ENCODE assay signal across 22 cellular contexts in genomic region chr9:6924988-6925563, GRCh38.
DNase-seq lines count a peak whose midpoint lies in the region; ATAC-seq and TF ChIP-seq lines count a peak whose summit lies in the region.
"Had no signal": no experiment of that assay in that cellular context is flagged by ENCODE, and none has a peak within 500 bp of the region (broad histone marks: within the 10 kb centered on the region; RNA-seq: fewer than 3 reads in every experiment).

No MANE protein-coding gene starts in this region.

- H3K27ac Mint-ChIP-seq in activated naive CD4-positive, alpha-beta T cell treated with anti-CD3 and anti-CD28 coated beads, Interleukin-2, amount 50 U/mL, for 24 hours, result peak overlapping the region; percentile 30
- H3K27ac Mint-ChIP-seq in activated naive CD4-positive, alpha-beta T cell treated with anti-CD3 and anti-CD28 coated beads, Interleukin-2, amount 10 ng/mL, durations not matched to agents 7 days and 5 days, result no peak overlapping the region
- H3K27ac Mint-ChIP-seq in stimulated activated effector memory CD8-positive, alpha-beta T cell treated with anti-CD3 and anti-CD28 coated beads, Interleukin-12 subunit alpha, Interleukin-12 subunit beta, amount 100 ng/mL, for 72 hours, result peak overlapping the region; percentile 9
- H3K27ac Mint-ChIP-seq: activated T-helper 1 cell treated with anti-CD3 and anti-CD28 coated beads, Interleukin-12 subunit alpha, Interleukin-12 subunit beta, Interleukin-2, Interleukin-4 antibody, amounts not matched to agents 30 ng/mL and 10 ng/mL and 1 ng/mL, durations not matched to agents 14 hours and 24 hours and 36 hours had no signal

- no peaks in the 10 kb centered on the region for H3K27me3 Mint-ChIP-seq in activated naive CD4-positive, alpha-beta T cell treated with anti-CD3 and anti-CD28 coated beads, Interleukin-2, amount 50 U/mL, for 24 hours
- H3K27me3 Mint-ChIP-seq in activated naive CD4-positive, alpha-beta T cell treated with anti-CD3 and anti-CD28 coated beads, Interleukin-2, amount 10 ng/mL, durations not matched to agents 7 days and 5 days, result no peaks in the 10 kb centered on the region
- H3K27me3 Mint-ChIP-seq: activated naive CD8-positive, alpha-beta T cell had no signal

- no peaks in the 10 kb centered on the region for H3K9me3 Mint-ChIP-seq in activated naive CD4-positive, alpha-beta T cell treated with anti-CD3 and anti-CD28 coated beads, Interleukin-2, amount 50 U/mL, for 24 hours
- no peaks in the 10 kb centered on the region for H3K9me3 Mint-ChIP-seq in activated naive CD4-positive, alpha-beta T cell treated with anti-CD3 and anti-CD28 coated beads, Interleukin-2, amount 10 ng/mL, durations not matched to agents 7 days and 5 days
- no peaks in the 10 kb centered on the region for H3K9me3 Mint-ChIP-seq in stimulated activated effector memory CD8-positive, alpha-beta T cell treated with anti-CD3 and anti-CD28 coated beads, Interleukin-12 subunit alpha, Interleukin-12 subunit beta, amount 100 ng/mL, for 72 hours
- H3K9me3 Mint-ChIP-seq: activated T-helper 1 cell treated with anti-CD3 and anti-CD28 coated beads, Interleukin-12 subunit alpha, Interleukin-12 subunit beta, Interleukin-2, Interleukin-4 antibody, amounts not matched to agents 30 ng/mL and 10 ng/mL and 1 ng/mL, durations not matched to agents 14 hours and 24 hours and 36 hours; CD14-positive monocyte had no signal

- peaks cover 67% of the 10 kb centered on the region for H3K4me1 Mint-ChIP-seq in activated naive CD4-positive, alpha-beta T cell treated with anti-CD3 and anti-CD28 coated beads, Interleukin-2, amount 50 U/mL, for 24 hours
- H3K4me1 Mint-ChIP-seq in activated naive CD4-positive, alpha-beta T cell treated with anti-CD3 and anti-CD28 coated beads, Interleukin-2, amount 10 ng/mL, durations not matched to agents 7 days and 5 days, result peaks cover 21% of the 10 kb centered on the region
- H3K4me1 Mint-ChIP-seq in stimulated activated effector memory CD8-positive, alpha-beta T cell treated with anti-CD3 and anti-CD28 coated beads, Interleukin-12 subunit alpha, Interleukin-12 subunit beta, amount 100 ng/mL, for 72 hours, result peaks cover 79% of the 10 kb centered on the region

- CTCF ChIA-PET in activated naive CD4-positive, alpha-beta T cell treated with anti-CD3 and anti-CD28 coated beads, Interleukin-2, amount 10 ng/mL, durations not matched to agents 7 days and 5 days (lab: Charles Lee), result interaction anchor here (1.2 kb wide), 1 partner anchor 26 kb away, joined by 3 read pairs; no protein-coding TSS in a partner anchor

- H3K36me3 ChIP-seq in body of pancreas (replicated peaks in 1 of 2; ENCODE audit: insufficient read depth in 1 of 2, low read depth in 2 of 2) (peaks cover 0 to 1% of the 10 kb centered on the region in 2 donors), prostate gland (no peaks in the 10 kb centered on the region)
- H3K36me3 ChIP-seq: MG63, thyroid gland had no signal

- TF ChIP-seq CTCF in body of pancreas (IDR thresholded peaks at IDR 0.05) (no peak), prostate gland (IDR thresholded peaks at IDR 0.05) (no peak)

- WGBS in body of pancreas, 2 donors, result 39 to 44% methylated on average over 8 of the region's 8 CpGs
- WGBS in prostate gland, result 78% methylated on average over 8 of the region's 8 CpGs

- H3K27me3 ChIP-seq in body of pancreas, result no peaks in the 10 kb centered on the region
- no peaks in the 10 kb centered on the region for H3K27me3 ChIP-seq in prostate gland (replicated peaks; ENCODE audit: insufficient read depth)
- H3K27me3 ChIP-seq: MG63, thyroid gland had no signal

- H3K36me3 Mint-ChIP-seq in activated naive CD4-positive, alpha-beta T cell treated with anti-CD3 and anti-CD28 coated beads, Interleukin-2, amount 50 U/mL, for 24 hours, result peaks cover 24% of the 10 kb centered on the region
- peaks cover 20% of the 10 kb centered on the region for H3K36me3 Mint-ChIP-seq in activated naive CD4-positive, alpha-beta T cell treated with anti-CD3 and anti-CD28 coated beads, Interleukin-2, amount 10 ng/mL, durations not matched to agents 7 days and 5 days
- peaks cover 8% of the 10 kb centered on the region for H3K36me3 Mint-ChIP-seq in stimulated activated effector memory CD8-positive, alpha-beta T cell treated with anti-CD3 and anti-CD28 coated beads, Interleukin-12 subunit alpha, Interleukin-12 subunit beta, amount 100 ng/mL, for 72 hours

- H3K27ac ChIP-seq in body of pancreas (no peak overlapping the region), prostate gland (no peak overlapping the region)
- H3K27ac ChIP-seq: parathyroid adenoma, thyroid gland had no signal

- TF ChIP-seq POLR2A in body of pancreas (IDR thresholded peaks at IDR 0.05) (no peak), prostate gland (IDR thresholded peaks at IDR 0.05) (no peak)

- DNase-seq in activated naive CD4-positive, alpha-beta T cell treated with anti-CD3 and anti-CD28 coated beads, Interleukin-2, amount 10 ng/mL, durations not matched to agents 7 days and 5 days, result no peak
- DNase-seq in body of pancreas (peak in 2 of 4 donors; percentile 27 to 57), left lobe of liver (ENCODE audit: low spot score) (no peak), germinal center (ENCODE audit: low spot score) (no peak), prostate gland (ENCODE audit: low spot score) (no peak)
- no peak for DNase-seq in stimulated activated effector memory CD8-positive, alpha-beta T cell treated with anti-CD3 and anti-CD28 coated beads, Interleukin-12 subunit alpha, Interleukin-12 subunit beta, amount 100 ng/mL, for 72 hours (ENCODE audit: low spot score in 2 of 2)
- DNase-seq: DMS 273 treated with DMSO at 0.1 percent for 48 hours; MG63; NCI-H187; NCI-H226; NK-92 treated with Interleukin-12 subunit alpha and Interleukin-12 subunit beta, amount 100 ng/mL, for 24 hours; RPMI8226; stimulated activated CD4-positive, alpha-beta T cell treated with anti-CD3 and anti-CD28 coated beads, Interleukin-2, amount 100 ng/mL, for 24 hours; stimulated activated naive CD4-positive, alpha-beta T cell; SW 1271 had no signal

- H3K4me3 ChIP-seq in body of pancreas, result no peak overlapping the region
- H3K4me3 ChIP-seq in prostate gland, result no peak overlapping the region
- H3K4me3 ChIP-seq: MG63, thyroid gland had no signal

- ATAC-seq in body of pancreas (peak; percentile 38), left lobe of liver (peak; percentile 45), HG03442 (IDR thresholded peaks at IDR 0.05; ENCODE audit: unreplicated experiment) (no peak)
- ATAC-seq in stimulated activated effector memory CD8-positive, alpha-beta T cell treated with anti-CD3 and anti-CD28 coated beads, Interleukin-12 subunit alpha, Interleukin-12 subunit beta, amount 100 ng/mL, for 72 hours, result no peak

- H3K4me1 ChIP-seq in body of pancreas, result peaks cover 31% of the 10 kb centered on the region
- no peaks in the 10 kb centered on the region for H3K4me1 ChIP-seq in prostate gland (replicated peaks)
- H3K4me1 ChIP-seq: parathyroid adenoma had no signal

- no peak overlapping the region for H3K4me3 Mint-ChIP-seq in activated naive CD4-positive, alpha-beta T cell treated with anti-CD3 and anti-CD28 coated beads, Interleukin-2, amount 50 U/mL, for 24 hours
- H3K4me3 Mint-ChIP-seq in activated naive CD4-positive, alpha-beta T cell treated with anti-CD3 and anti-CD28 coated beads, Interleukin-2, amount 10 ng/mL, durations not matched to agents 7 days and 5 days, result no peak overlapping the region
- no peak overlapping the region for H3K4me3 Mint-ChIP-seq in stimulated activated effector memory CD8-positive, alpha-beta T cell treated with anti-CD3 and anti-CD28 coated beads, Interleukin-12 subunit alpha, Interleukin-12 subunit beta, amount 100 ng/mL, for 72 hours
- H3K4me3 Mint-ChIP-seq: activated naive CD8-positive, alpha-beta T cell; activated T-helper 1 cell treated with anti-CD3 and anti-CD28 coated beads, Interleukin-12 subunit alpha, Interleukin-12 subunit beta, Interleukin-2, Interleukin-4 antibody, amounts not matched to agents 30 ng/mL and 10 ng/mL and 1 ng/mL, durations not matched to agents 14 hours and 24 hours and 36 hours had no signal

- H3K9me3 ChIP-seq in body of pancreas (no peaks in the 10 kb centered on the region), prostate gland (no peaks in the 10 kb centered on the region)
- H3K9me3 ChIP-seq: MG63, thyroid gland had no signal

- intact Hi-C loops in body of pancreas (cut with DNase I), result no loop called here
- intact Hi-C loops in prostate gland (cut with DNase I), result no loop called here

Comparison
In these comparisons a context has a peak if more than half of its experiments do, and no peak if none do; other contexts are left out.
1. ATAC-seq: peak in body of pancreas (single experiment) and left lobe of liver (single experiment); none in stimulated activated effector memory CD8-positive, alpha-beta T cell treated with anti-CD3 and anti-CD28 coated beads, Interleukin-12 subunit alpha, Interleukin-12 subunit beta, amount 100 ng/mL, for 72 hours (single experiment) and HG03442 (single experiment).